Comparison of ENCODE assay signal across 20 cellular contexts in genomic region chr17:35050170-35050569, GRCh38. TPM values are rescaled to one million over a fixed set of nuclear protein-coding genes. Genes with fewer than 3 reads are reported as not detected.
DNase-seq lines count a peak whose midpoint lies in the region; ATAC-seq and TF ChIP-seq lines count a peak whose summit lies in the region.
"Had no signal": no experiment of that assay in that cellular context is flagged by ENCODE, and none has a peak within 500 bp of the region (broad histone marks: within the 10 kb centered on the region; RNA-seq: fewer than 3 reads in every experiment).

No MANE protein-coding gene starts in this region.

- WGBS in mesendoderm (ENCODE audit: extremely low coverage, insufficient coverage, low lambda C conversion rate), result no CpG with 5 or more reads among the region's 2 CpGs

- no peak overlapping the region for H3K23ac ChIP-seq in mesendoderm (ENCODE audit: low read length)

- intact Hi-C loops in colonic mucosa (cut with DNase I), result no loop called here

- no peaks in the 10 kb centered on the region for H3K27me3 ChIP-seq in CD4-positive, CD25-positive, alpha-beta regulatory T cell (ENCODE audit: control insufficient read depth, insufficient read depth, low read length)
- H3K27me3 ChIP-seq in DND-41 (ENCODE audit: insufficient read depth, low read length, poor library complexity), result no peaks in the 10 kb centered on the region
- no peaks in the 10 kb centered on the region for H3K27me3 ChIP-seq in colonic mucosa
- H3K27me3 ChIP-seq in neutrophil, result no peaks in the 10 kb centered on the region
- H3K27me3 ChIP-seq in mesendoderm (ENCODE audit: insufficient read depth, low read length, poor library complexity), result no peaks in the 10 kb centered on the region
- H3K27me3 ChIP-seq: cardiac muscle cell, esophagus squamous epithelium had no signal

- no peak overlapping the region for H4K8ac ChIP-seq in mesendoderm (ENCODE audit: low read depth, low read length)

- peaks cover 4% of the 10 kb centered on the region for H3K27me3 Mint-ChIP-seq in CD4-positive, CD25-positive, alpha-beta regulatory T cell

- no peaks in the 10 kb centered on the region for H4K20me1 ChIP-seq in DND-41 (ENCODE audit: insufficient read depth, low read length)

- no peak overlapping the region for H3K56ac ChIP-seq in mesendoderm (ENCODE audit: low read length)

- peak overlapping the region; percentile 57; the same call in 1 of the 2 replicates for H3K9ac ChIP-seq in DND-41 (ENCODE audit: low read depth, low read length)
- no peak overlapping the region for H3K9ac ChIP-seq in colonic mucosa (ENCODE audit: low read depth in 2 of 2, low read length in 2 of 2)
- no peak overlapping the region for H3K9ac ChIP-seq in mesendoderm (ENCODE audit: low read length)

- peaks cover 16% of the 10 kb centered on the region for H3K36me3 Mint-ChIP-seq in CD4-positive, CD25-positive, alpha-beta regulatory T cell

- H3K4ac ChIP-seq in mesendoderm (ENCODE audit: low read depth, low read length), result no peak overlapping the region

- H2AK5ac ChIP-seq in mesendoderm (ENCODE audit: low read length), result no peak overlapping the region

- no peak for ATAC-seq in CD4-positive, CD25-positive, alpha-beta regulatory T cell (ENCODE audit: low read depth in 2 of 2)
- ATAC-seq in DND-41 (ENCODE audit: insufficient read depth, low read depth) (no peak), GM18505 (IDR thresholded peaks at IDR 0.05; ENCODE audit: unreplicated experiment) (no peak)
- ATAC-seq: K562, sciatic nerve had no signal

- H3K79me1 ChIP-seq in mesendoderm (ENCODE audit: low read length), result no peaks in the 10 kb centered on the region

- no peak overlapping the region for H4K5ac ChIP-seq in mesendoderm (ENCODE audit: low read length)

- peak overlapping the region; percentile 86 for H3K27ac ChIP-seq in CD4-positive, CD25-positive, alpha-beta regulatory T cell (ENCODE audit: insufficient read depth, low read length, poor library complexity, severe bottlenecking)
- H3K27ac ChIP-seq in DND-41 (ENCODE audit: low read length), result peak overlapping the region; percentile 98
- H3K27ac ChIP-seq in colonic mucosa, result peak overlapping the region; percentile 69
- peak overlapping the region; percentile 97 for H3K27ac ChIP-seq in neutrophil
- no peak overlapping the region for H3K27ac ChIP-seq in mesendoderm (ENCODE audit: low read depth, low read length)
- H3K27ac ChIP-seq: cardiac muscle cell had no signal

- peaks cover 8% of the 10 kb centered on the region for H3K36me3 ChIP-seq in CD4-positive, CD25-positive, alpha-beta regulatory T cell (ENCODE audit: control insufficient read depth, insufficient read depth, low read length)
- no peaks in the 10 kb centered on the region for H3K36me3 ChIP-seq in DND-41 (ENCODE audit: insufficient read depth, low read length)
- H3K36me3 ChIP-seq in colonic mucosa, result no peaks in the 10 kb centered on the region
- H3K36me3 ChIP-seq in neutrophil, result peaks cover 3% of the 10 kb centered on the region
- H3K36me3 ChIP-seq in mesendoderm (ENCODE audit: control insufficient read depth, insufficient read depth, low read length), result no peaks in the 10 kb centered on the region
- H3K36me3 ChIP-seq: cardiac muscle cell, HAP-1, left ventricle myocardium inferior had no signal

- H2BK15ac ChIP-seq in mesendoderm (replicated peaks; ENCODE audit: low read depth), result no peak overlapping the region

- DNase-seq in CD4-positive, CD25-positive, alpha-beta regulatory T cell, result no peak
- DNase-seq in DND-41 (no peak), colonic mucosa (no peak), NCI-H1436 treated with DMSO at 0.1 percent for 48 hours (lab: John Stamatoyannopoulos, UW) (no peak), mesendoderm (no peak)
- DNase-seq: activated CD4-positive, alpha-beta T cell treated with anti-CD3 and anti-CD28 coated beads for 1 hour; activated T-cell treated with anti-CD3 and anti-CD28 coated beads for 4 hours; esophagus squamous epithelium; left ventricle myocardium inferior; NCI-H2081 treated with DMSO at 0.1 percent for 48 hours; NCI-H524 treated with DMSO at 0.1 percent for 48 hours; SIG-M5; stimulated activated CD4-positive, alpha-beta T cell treated with anti-CD3 and anti-CD28 coated beads, Interleukin-2, amount 100 ng/mL, for 24 hours; substantia nigra had no signal

- no peak overlapping the region for H3K18ac ChIP-seq in mesendoderm (ENCODE audit: low read length)

- H3K79me2 ChIP-seq in DND-41 (ENCODE audit: insufficient read depth, low read length) (peaks cover 46% of the 10 kb centered on the region), mesendoderm (ENCODE audit: control insufficient read depth, insufficient read depth, low read length) (no peaks in the 10 kb centered on the region)

- no peak for TF ChIP-seq CTCF in DND-41 (IDR thresholded peaks at IDR 0.05; ENCODE audit: borderline replicate concordance, extremely low read depth, low read length, poor library complexity, severe bottlenecking)
- TF ChIP-seq CTCF in colonic mucosa (IDR thresholded peaks at IDR 0.05), result no peak
- no peak for TF ChIP-seq CTCF in neutrophil (IDR thresholded peaks at IDR 0.05)

- H2BK5ac ChIP-seq in mesendoderm (ENCODE audit: low read length), result no peak overlapping the region

- peak overlapping the region; percentile 89 to 98 (median 92) for H3K27ac Mint-ChIP-seq in CD4-positive, CD25-positive, alpha-beta regulatory T cell

- peaks cover 95% of the 10 kb centered on the region for H3K4me1 ChIP-seq in CD4-positive, CD25-positive, alpha-beta regulatory T cell (ENCODE audit: control insufficient read depth, insufficient read depth, low read length, poor library complexity, severe bottlenecking)
- H3K4me1 ChIP-seq in DND-41 (ENCODE audit: insufficient read depth, low read length), result peaks cover 61% of the 10 kb centered on the region
- H3K4me1 ChIP-seq in colonic mucosa, result peaks cover 13% of the 10 kb centered on the region
- peaks cover 70 to 81% of the 10 kb centered on the region in 2 experiments for H3K4me1 ChIP-seq in neutrophil (ENCODE audit: control insufficient read depth in 1 of 2, insufficient read depth in 1 of 2, low read depth in 1 of 2, low read length in 1 of 2)
- H3K4me1 ChIP-seq in mesendoderm (ENCODE audit: control insufficient read depth, low read depth, low read length), result peaks cover 7% of the 10 kb centered on the region

- TF ChIP-seq POLR2A in GM18505 (IDR thresholded peaks at IDR 0.05; ENCODE audit: borderline replicate concordance, extremely low read depth, insufficient read depth, insufficient read length), result no peak

- peaks cover 0 to 4% (median 0%) of the 10 kb centered on the region in 7 donors for H3K9me3 Mint-ChIP-seq in CD4-positive, CD25-positive, alpha-beta regulatory T cell

- no peak overlapping the region for H3K4me3 ChIP-seq in CD4-positive, CD25-positive, alpha-beta regulatory T cell (ENCODE audit: low read depth, low read length)
- H3K4me3 ChIP-seq in DND-41 (ENCODE audit: low read depth in 1 of 2, low read length in 2 of 2) (peak overlapping the region in 1 of 2 experiments; percentile 22; a peak in 1 of 4 replicates), colonic mucosa (no peak overlapping the region), neutrophil (ENCODE audit: low read depth in 1 of 2, low read length in 1 of 2) (peak overlapping the region in 1 of 2 experiments; percentile 65), mesendoderm (ENCODE audit: low read length) (no peak overlapping the region)
- H3K4me3 ChIP-seq: cardiac muscle cell, esophagus squamous epithelium, HAP-1, K562, left ventricle myocardium inferior had no signal

- no peak overlapping the region for H2BK120ac ChIP-seq in mesendoderm (ENCODE audit: low read depth, low read length)

- H3K9me3 ChIP-seq in CD4-positive, CD25-positive, alpha-beta regulatory T cell (ENCODE audit: control insufficient read depth in 2 of 2, low read length in 2 of 2), result no peaks in the 10 kb centered on the region
- H3K9me3 ChIP-seq in DND-41 (ENCODE audit: insufficient read depth, low read length, severe bottlenecking) (no peaks in the 10 kb centered on the region), colonic mucosa (no peaks in the 10 kb centered on the region), neutrophil (no peaks in the 10 kb centered on the region)
- H3K9me3 ChIP-seq: esophagus squamous epithelium, HAP-1, left ventricle myocardium inferior had no signal

- H3K4me1 Mint-ChIP-seq in CD4-positive, CD25-positive, alpha-beta regulatory T cell, result peaks cover 48 to 87% (median 76%) of the 10 kb centered on the region in 4 donors

- no peak overlapping the region for H3K4me3 Mint-ChIP-seq in CD4-positive, CD25-positive, alpha-beta regulatory T cell

- 0 out of 2 replicates have a peak overlapping the region, but pooled peaks have one; percentile 3 for H2AFZ ChIP-seq in DND-41 (ENCODE audit: low read depth, low read length)

- peak overlapping the region; percentile 54; the same call in 1 of the 2 replicates for H3K4me2 ChIP-seq in DND-41 (ENCODE audit: insufficient read depth, low read length)
- no peak overlapping the region for H3K4me2 ChIP-seq in mesendoderm (ENCODE audit: low read length)

RNA-seq across cellular contexts. Expression of gene RFFL, which starts 13.3 kb away (rescaled TPM):
- total RNA-seq in CD4-positive, CD25-positive, alpha-beta regulatory T cell, result 118 TPM
- 100 to 1,000 TPM in 1 of 4 donors, 10 to 100 TPM in 3; 69.8 to 128 (median 79.3) TPM for polyA plus RNA-seq in CD4-positive, CD25-positive, alpha-beta regulatory T cell
- total RNA-seq in colonic mucosa, result 10 to 100 TPM; 48.4 to 82.5 TPM
- polyA plus RNA-seq in mesendoderm (2013, experiment 1 of 2), result 10.7 TPM
- 10.8 TPM for polyA plus RNA-seq in mesendoderm (2013, experiment 2 of 2)
